In the genomic region with DNA sequence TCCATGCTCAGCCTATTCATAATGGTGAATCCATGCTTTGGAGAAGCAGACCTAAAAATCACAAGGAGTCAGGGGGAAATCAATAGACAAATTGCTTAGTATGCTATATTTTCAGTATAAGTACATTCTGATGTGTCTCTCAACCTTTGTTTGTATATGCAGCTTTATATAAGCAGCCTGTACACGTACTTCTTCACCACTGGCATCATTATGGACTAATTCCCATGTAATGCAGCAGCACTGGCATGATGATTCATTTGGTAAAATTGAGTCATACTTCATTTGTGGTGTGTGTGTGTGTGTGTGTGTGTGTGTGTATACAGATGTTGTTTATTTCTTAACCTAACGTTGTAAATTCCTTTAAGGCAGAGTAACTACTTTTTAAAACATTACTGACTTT, we compare ENCODE assay signal across 12 cellular contexts. TPM values are rescaled to one million over a fixed set of nuclear protein-coding genes. Genes with fewer than 3 reads are reported as not detected.
DNase-seq lines count a peak whose midpoint lies in the region; ATAC-seq, FAIRE-seq and TF ChIP-seq lines count a peak whose summit lies in the region.
"Had no signal": no experiment of that assay in that cellular context is flagged by ENCODE, and none has a peak within 500 bp of the region (broad histone marks: within the 10 kb centered on the region; RNA-seq: fewer than 3 reads in every experiment).

No MANE protein-coding gene starts in this region.

- H3K4me1 ChIP-seq in CD8-positive, alpha-beta T cell (ENCODE audit: insufficient read depth, low read length) = peaks cover 15% of the 10 kb centered on the region
- peaks cover 7 to 13% of the 10 kb centered on the region in 2 donors for H3K4me1 ChIP-seq in muscle layer of duodenum (ENCODE audit: control insufficient read depth in 1 of 2, insufficient read depth in 2 of 2, low read length in 2 of 2)

- peak; percentile 31 for ATAC-seq in CD8-positive, alpha-beta T cell
- ATAC-seq in GM19467 (IDR thresholded peaks at IDR 0.05; ENCODE audit: unreplicated experiment) (no peak), HG03469 (IDR thresholded peaks at IDR 0.05; ENCODE audit: unreplicated experiment) (no peak)

- no peaks in the 10 kb centered on the region for H3K27me3 ChIP-seq in CD8-positive, alpha-beta T cell (ENCODE audit: insufficient read depth, low read length)
- no peaks in the 10 kb centered on the region for H3K27me3 ChIP-seq in bronchial epithelial cell (ENCODE audit: control insufficient read depth, insufficient read depth, low read length)
- no peaks in the 10 kb centered on the region for H3K27me3 ChIP-seq in muscle layer of duodenum (ENCODE audit: low read depth, low read length)

- peak overlapping the region; percentile 15 for H3K27ac Mint-ChIP-seq in CD8-positive, alpha-beta T cell
- H3K27ac Mint-ChIP-seq: activated naive CD8-positive, alpha-beta T cell treated with anti-CD3 and anti-CD28 coated beads for 36 hours had no signal

- CTCF ChIA-PET in CD8-positive, alpha-beta T cell (lab: Charles Lee) = interaction anchor here (1.4 kb wide), 1 partner anchor 40 kb away, joined by 3 read pairs; no protein-coding TSS in a partner anchor

- intact Hi-C loops in CD8-positive, alpha-beta T cell (cut with DNase I, micrococcal nuclease) = no loop called here

- no peaks in the 10 kb centered on the region for H3K9me3 Mint-ChIP-seq in CD8-positive, alpha-beta T cell
- H3K9me3 Mint-ChIP-seq: activated naive CD8-positive, alpha-beta T cell treated with anti-CD3 and anti-CD28 coated beads for 36 hours had no signal

- H3K27ac ChIP-seq in CD8-positive, alpha-beta T cell (ENCODE audit: low read depth, low read length) = no peak overlapping the region
- H3K27ac ChIP-seq in muscle layer of duodenum (ENCODE audit: low read length) = peak overlapping the region; percentile 72

- no peak overlapping the region for H3K4me3 ChIP-seq in CD8-positive, alpha-beta T cell (ENCODE audit: low read depth, low read length)
- H3K4me3 ChIP-seq in bronchial epithelial cell (ENCODE audit: low read depth, low read length) (no peak overlapping the region), muscle layer of duodenum (ENCODE audit: low read depth in 1 of 2, low read length in 2 of 2) (no peak overlapping the region)

- H3K9me3 ChIP-seq in CD8-positive, alpha-beta T cell (ENCODE audit: low read length) = no peaks in the 10 kb centered on the region
- H3K9me3 ChIP-seq in muscle layer of duodenum (ENCODE audit: control insufficient read depth in 1 of 2, low read length in 2 of 2) = no peaks in the 10 kb centered on the region

- no peak for FAIRE-seq in bronchial epithelial cell (lab: Jason Lieb, UNC)

- H3K36me3 ChIP-seq in CD8-positive, alpha-beta T cell (ENCODE audit: insufficient read depth, low read length) = peaks cover 24% of the 10 kb centered on the region
- peaks cover 1% of the 10 kb centered on the region for H3K36me3 ChIP-seq in bronchial epithelial cell (ENCODE audit: control insufficient read depth, insufficient read depth, low read length)
- H3K36me3 ChIP-seq in muscle layer of duodenum (ENCODE audit: control insufficient read depth in 1 of 2, insufficient read depth in 2 of 2, low read length in 2 of 2) = peaks cover 19 to 22% of the 10 kb centered on the region in 2 donors

- POLR2A ChIA-PET in CD8-positive, alpha-beta T cell (lab: Charles Lee) = interaction anchor here (0.9 to 1.5 kb wide), 2 partner anchors 10 to 11 kb away, joined by 3 read pairs; partner anchors contain the start of gene DCP1B

- no peak overlapping the region for H3K4me3 Mint-ChIP-seq in CD8-positive, alpha-beta T cell
- H3K4me3 Mint-ChIP-seq: activated naive CD8-positive, alpha-beta T cell treated with anti-CD3 and anti-CD28 coated beads for 36 hours had no signal

- TF ChIP-seq CTCF in CD8-positive, alpha-beta T cell (IDR thresholded peaks at IDR 0.05) = no peak
- no peak for TF ChIP-seq CTCF in bronchial epithelial cell (IDR thresholded peaks at IDR 0.05; ENCODE audit: insufficient read depth, low read length, severe bottlenecking)

- no peaks in the 10 kb centered on the region for H3K27me3 Mint-ChIP-seq in CD8-positive, alpha-beta T cell (ENCODE audit: low read depth)
- H3K27me3 Mint-ChIP-seq: activated naive CD8-positive, alpha-beta T cell treated with anti-CD3 and anti-CD28 coated beads for 36 hours had no signal

- no peak for DNase-seq in CD8-positive, alpha-beta T cell
- DNase-seq in NCI-H226 (peak; percentile 78), bronchial epithelial cell (ENCODE audit: low read depth) (peak; percentile 96), NCI-H128 (lab: John Stamatoyannopoulos, UW; ENCODE audit: unreplicated experiment) (no peak), amygdala (lab: John Stamatoyannopoulos, UW) (no peak)
- DNase-seq: activated naive CD8-positive, alpha-beta T cell treated with anti-CD3 and anti-CD28 coated beads for 36 hours; H7; left cardiac atrium; MM.1S had no signal

- H3K4me1 Mint-ChIP-seq in CD8-positive, alpha-beta T cell (ENCODE audit: low read depth) = peaks cover 43% of the 10 kb centered on the region

- peaks cover 70% of the 10 kb centered on the region for H3K36me3 Mint-ChIP-seq in CD8-positive, alpha-beta T cell

RNA-seq across cellular contexts. Expression of gene DCP1B, which starts 10.9 kb away (rescaled TPM):
- total RNA-seq in CD8-positive, alpha-beta T cell = 1 to 10 TPM; 3.0 TPM
- 1.3 and 2.9 TPM in 2 replicates for total RNA-seq in bronchial epithelial cell

RNA-seq across cellular contexts. Expression of gene CACNA1C, which starts 59.4 kb away (rescaled TPM):
- under 1 TPM; 0.11 to 0.14 TPM for total RNA-seq in CD8-positive, alpha-beta T cell
- total RNA-seq in bronchial epithelial cell = not detected in 2 replicates

Comparison
In these comparisons a context has a peak if more than half of its experiments do, and no peak if none do; other contexts are left out.
1. DNase-seq: peak in NCI-H226 (single experiment) and bronchial epithelial cell (single experiment); none in CD8-positive, alpha-beta T cell (0 of 7), NCI-H128 (single experiment) and amygdala (0 of 56).